In the genomic region with DNA sequence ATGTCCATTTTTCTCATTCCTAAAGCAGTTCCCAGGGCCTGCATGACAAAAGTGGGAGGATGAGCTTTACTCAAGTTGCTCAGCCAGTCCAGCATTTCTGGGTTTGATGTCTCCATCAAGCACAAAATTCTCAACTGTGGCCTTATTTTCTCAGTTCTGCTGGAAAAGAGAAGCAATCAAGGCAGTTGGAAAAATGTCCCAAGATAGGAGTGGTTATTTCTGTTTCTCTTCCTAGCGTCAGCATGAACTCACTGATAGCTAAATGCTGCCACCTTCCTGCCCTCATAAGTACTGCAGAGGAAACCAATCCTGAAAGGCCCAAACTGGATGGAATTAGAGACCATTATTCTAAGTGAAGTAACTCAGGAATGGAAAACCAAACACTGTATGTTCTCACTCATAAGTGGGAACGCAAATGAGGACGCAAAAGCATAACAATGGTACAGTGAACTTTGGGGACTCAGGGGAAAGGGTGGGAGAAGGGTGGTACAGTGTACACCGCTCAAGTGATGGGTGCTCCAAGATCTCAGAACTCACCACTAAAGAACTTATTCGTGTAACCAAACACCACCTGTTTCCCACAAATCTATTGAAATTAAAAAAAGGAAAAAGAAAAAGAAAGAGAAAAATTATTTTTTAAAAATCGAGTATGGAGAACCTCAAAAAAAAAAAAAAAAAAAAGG, we compare ENCODE assay signal across 8 cellular contexts. TPM values are rescaled to one million over a fixed set of nuclear protein-coding genes. Genes with fewer than 3 reads are reported as not detected.
DNase-seq lines count a peak whose midpoint lies in the region; ATAC-seq, FAIRE-seq and TF ChIP-seq lines count a peak whose summit lies in the region.

No MANE protein-coding gene starts in this region.

- H4K20me1 ChIP-seq in KMS-11 (ENCODE audit: insufficient read depth): no peaks in the 10 kb centered on the region

- H3K4me3 ChIP-seq in KMS-11 (IDR thresholded peaks at IDR 0.05; ENCODE audit: insufficient read depth, low read depth, low read length) (no peak overlapping the region), fibroblast of villous mesenchyme (ENCODE audit: low read depth, low read length) (no peak overlapping the region)

- peak overlapping the region; percentile 70 for H3K27ac Mint-ChIP-seq in osteocyte (ENCODE audit: unreplicated experiment)

- POLR2A ChIA-PET in RWPE1 (lab: Yijun Ruan, JAX; ENCODE audit: low non-redundant PET): no interaction called here

- H3K36me3 ChIP-seq in KMS-11 (ENCODE audit: insufficient read depth): no peaks in the 10 kb centered on the region

- H2AFZ ChIP-seq in KMS-11 (ENCODE audit: low read depth): no peak overlapping the region; the same call in 1 of the 2 replicates

- H3K27ac ChIP-seq in KMS-11: no peak overlapping the region
- no peak overlapping the region for H3K27ac ChIP-seq in RWPE1

- ATAC-seq in HG02588 (IDR thresholded peaks at IDR 0.05; ENCODE audit: unreplicated experiment): no peak

- no peaks in the 10 kb centered on the region for H3K27me3 ChIP-seq in KMS-11 (ENCODE audit: insufficient read depth, low read depth)

- no peaks in the 10 kb centered on the region for H3K36me3 Mint-ChIP-seq in osteocyte (ENCODE audit: unreplicated experiment)

- CTCF ChIA-PET in RWPE1 (lab: Yijun Ruan, JAX): interaction anchor here (0.6 to 1.5 kb wide), 9 partner anchors 9 to 1253 kb away, joined by 3 to 6 read pairs (median 3); no protein-coding TSS in a partner anchor

- peaks cover 15% of the 10 kb centered on the region for H3K4me1 ChIP-seq in KMS-11 (ENCODE audit: low read depth, poor library complexity, severe bottlenecking)

- DNase-seq in GM03348 (ENCODE audit: low spot score) (peak; percentile 54), RWPE1 (ENCODE audit: low spot score) (peak; percentile 29), fibroblast of villous mesenchyme (ENCODE audit: low read depth) (peak; percentile 82), osteocyte (ENCODE audit: extremely low spot score, unreplicated experiment) (peak; percentile 88), urothelium cell line (ENCODE audit: low spot score) (peak; percentile 53)
- peak; percentile 11 for DNase-seq in activated T-helper 9 cell treated with anti-CD3 and anti-CD28 coated beads, Interleukin-2, amount 50 U/mL, for 16 hours (ENCODE audit: low read depth)

- no peaks in the 10 kb centered on the region for H3K79me2 ChIP-seq in KMS-11 (ENCODE audit: insufficient read depth, low read depth)

- no peak overlapping the region for H3K4me3 Mint-ChIP-seq in osteocyte (ENCODE audit: unreplicated experiment)

- TF ChIP-seq CTCF in KMS-11 (conservative IDR thresholded peaks at IDR 0.05; ENCODE audit: low read depth, low read length) (peak; percentile 97), RWPE1 (conservative IDR thresholded peaks at IDR 0.05; ENCODE audit: low read depth) (peak; percentile 89), fibroblast of villous mesenchyme (IDR thresholded peaks at IDR 0.05; ENCODE audit: insufficient read depth, low read depth, low read length) (peak; percentile 97), osteocyte (IDR thresholded peaks at IDR 0.05) (peak; percentile 98)

- no peak for FAIRE-seq in urothelium cell line (lab: Jason Lieb, UNC)

- H3K4me2 ChIP-seq in KMS-11: no peak overlapping the region

- peaks cover 27% of the 10 kb centered on the region for H3K4me1 Mint-ChIP-seq in osteocyte (ENCODE audit: unreplicated experiment)

- no peak overlapping the region for H3K9ac ChIP-seq in KMS-11

- no peaks in the 10 kb centered on the region for H3K9me3 Mint-ChIP-seq in osteocyte (ENCODE audit: unreplicated experiment)

- H3K27me3 Mint-ChIP-seq in osteocyte (ENCODE audit: unreplicated experiment): peaks cover 8% of the 10 kb centered on the region

RNA-seq across cellular contexts. Expression of gene ADH7, which starts 29.6 kb away (rescaled TPM):
- total RNA-seq in fibroblast of villous mesenchyme: not detected in 2 replicates
- not detected in 2 replicates for total RNA-seq in osteocyte

RNA-seq across cellular contexts. Expression of gene ADH1C, which starts 53.0 kb away (rescaled TPM):
- 1.3 TPM in 1 of 2 replicates, not detected in the other for total RNA-seq in fibroblast of villous mesenchyme
- not detected in 2 replicates for total RNA-seq in osteocyte

Comparison
In these comparisons a context has a peak if more than half of its experiments do, and no peak if none do; other contexts are left out.
1. DNase-seq: peak in every context shown above with its lines; median percentile 88 in osteocyte; 82 in fibroblast of villous mesenchyme; 54 in GM03348; 53 in urothelium cell line; 29 in RWPE1; 11 in activated T-helper 9 cell treated with anti-CD3 and anti-CD28 coated beads, Interleukin-2, amount 50 U/mL, for 16 hours.